8 cellular contexts compared by ENCODE assay signal in genomic region chr18:51211552-51211951, GRCh38. TPM values are rescaled to one million over a fixed set of nuclear protein-coding genes. Genes with fewer than 3 reads are reported as not detected.
DNase-seq lines count a peak whose midpoint lies in the region; ATAC-seq, FAIRE-seq and TF ChIP-seq lines count a peak whose summit lies in the region.

No MANE protein-coding gene starts in this region.

- no peak overlapping the region for H3K4me3 ChIP-seq in keratinocyte (ENCODE audit: control insufficient read depth in 2 of 3, extremely low read depth in 1 of 3, insufficient read depth in 2 of 3, low read depth in 1 of 3, low read length in 3 of 3)
- H3K4me3 ChIP-seq in OCI-LY7 (ENCODE audit: low read depth, low read length, poor library complexity, severe bottlenecking): no peak overlapping the region

- POLR2A ChIA-PET in OCI-LY7 (lab: Charles Lee): no interaction called here

- H3K9ac ChIP-seq in keratinocyte (ENCODE audit: control insufficient read depth, extremely low read depth, insufficient read depth, low read length): no peak overlapping the region

- H3K36me3 Mint-ChIP-seq in activated T-cell treated with anti-CD3 and anti-CD28 coated beads, Interleukin-2, amount 50 U/mL, for 4 hours (ENCODE audit: insufficient read depth): no peaks in the 10 kb centered on the region

- H4K20me1 ChIP-seq in keratinocyte (ENCODE audit: control insufficient read depth, extremely low read depth, insufficient read depth, low read length) (no peaks in the 10 kb centered on the region), OCI-LY7 (ENCODE audit: insufficient read depth, low read length) (no peaks in the 10 kb centered on the region)

- H2AFZ ChIP-seq in keratinocyte (ENCODE audit: control insufficient read depth, low read length): no peak overlapping the region
- H2AFZ ChIP-seq in OCI-LY7 (ENCODE audit: low read length): no peak overlapping the region

- H3K27me3 Mint-ChIP-seq in activated T-cell treated with anti-CD3 and anti-CD28 coated beads, Interleukin-2, amount 50 U/mL, for 4 hours (ENCODE audit: low read depth): no peaks in the 10 kb centered on the region

- no peak overlapping the region for H3K4me2 ChIP-seq in keratinocyte (ENCODE audit: control insufficient read depth, extremely low read depth, insufficient read depth, low read depth, low read length)
- H3K4me2 ChIP-seq in OCI-LY7 (ENCODE audit: low read length): no peak overlapping the region

- dilution Hi-C loops in keratinocyte (cut with MboI; ENCODE audit: extremely low pct_ligation_motif_present, low sequenced_read_pairs): no loop called here

- intact Hi-C loops in OCI-LY7 (cut with micrococcal nuclease; ENCODE audit: unreplicated experiment): no loop called here
- intact Hi-C loops in posterior cingulate gyrus (cut with DNase I): no loop called here

- CTCF ChIA-PET in OCI-LY7 (lab: Charles Lee; ENCODE audit: unreplicated experiment): no interaction called here

- H3K4me1 ChIP-seq in keratinocyte (ENCODE audit: control insufficient read depth, extremely low read depth, insufficient read depth, low read length) (no peaks in the 10 kb centered on the region), OCI-LY7 (ENCODE audit: insufficient read depth, low read length, poor library complexity, severe bottlenecking) (no peaks in the 10 kb centered on the region)

- H3K27ac ChIP-seq in keratinocyte (ENCODE audit: control insufficient read depth, insufficient read depth, low read length): no peak overlapping the region
- no peak overlapping the region for H3K27ac ChIP-seq in OCI-LY7 (ENCODE audit: low read depth, low read length, poor library complexity, severe bottlenecking)

- DNase-seq in GM03348 (ENCODE audit: low spot score) (peak; percentile 55), keratinocyte (ENCODE audit: low read depth, low spot score) (no peak), OCI-LY7 (ENCODE audit: low spot score) (no peak), posterior cingulate gyrus (no peak), NCI-H748 treated with DMSO at 0.1 percent for 48 hours (lab: John Stamatoyannopoulos, UW) (no peak)
- DNase-seq in activated T-cell treated with anti-CD3 and anti-CD28 coated beads, Interleukin-2, amount 50 U/mL, for 4 hours: no peak

- peaks cover 13% of the 10 kb centered on the region for H3K4me1 Mint-ChIP-seq in activated T-cell treated with anti-CD3 and anti-CD28 coated beads, Interleukin-2, amount 50 U/mL, for 4 hours (ENCODE audit: low read depth)

- no peak for TF ChIP-seq CTCF in keratinocyte (optimal IDR thresholded peaks at IDR 0.05 in 1 of 3, IDR thresholded peaks at IDR 0.05 in 1 of 3, conservative IDR thresholded peaks at IDR 0.05 in 1 of 3; ENCODE audit: extremely low read depth in 1 of 3, insufficient read depth in 2 of 3, low read length in 3 of 3)
- TF ChIP-seq CTCF in OCI-LY7 (conservative IDR thresholded peaks at IDR 0.05; ENCODE audit: low read length): no peak

- no TSS peak for BruUV-seq in OCI-LY7 (replicated peaks; lab: Mats Ljungman, UMichigan)

- H3K9me3 Mint-ChIP-seq in activated T-cell treated with anti-CD3 and anti-CD28 coated beads, Interleukin-2, amount 50 U/mL, for 4 hours: no peaks in the 10 kb centered on the region

- H3K9me2 ChIP-seq in OCI-LY7 (ENCODE audit: insufficient read depth, low read length): no peaks in the 10 kb centered on the region

- H3K9me1 ChIP-seq in keratinocyte (ENCODE audit: control insufficient read depth, extremely low read depth, insufficient read depth, low read length): no peaks in the 10 kb centered on the region

- H3K36me3 ChIP-seq in keratinocyte (ENCODE audit: control insufficient read depth in 2 of 2, extremely low read depth in 1 of 2, insufficient read depth in 2 of 2, low read length in 2 of 2) (no peaks in the 10 kb centered on the region), OCI-LY7 (ENCODE audit: insufficient read depth, low read length) (no peaks in the 10 kb centered on the region)

- ATAC-seq in GM21390 (IDR thresholded peaks at IDR 0.05; ENCODE audit: unreplicated experiment): peak; percentile 89
- ATAC-seq in HG03571 (IDR thresholded peaks at IDR 0.05; ENCODE audit: unreplicated experiment): peak; percentile 98
- ATAC-seq in activated T-cell treated with anti-CD3 and anti-CD28 coated beads, Interleukin-2, amount 50 U/mL, for 4 hours: peak; percentile 91 to 96

- FAIRE-seq in keratinocyte (lab: Jason Lieb, UNC): peak; percentile 48

- H3K4me3 Mint-ChIP-seq in activated T-cell treated with anti-CD3 and anti-CD28 coated beads, Interleukin-2, amount 50 U/mL, for 4 hours: no peak overlapping the region

- H3K9me3 ChIP-seq in keratinocyte (ENCODE audit: control insufficient read depth, low read depth, low read length) (no peaks in the 10 kb centered on the region), OCI-LY7 (ENCODE audit: low read length) (no peaks in the 10 kb centered on the region)

- no peaks in the 10 kb centered on the region for H3K27me3 ChIP-seq in keratinocyte (ENCODE audit: control insufficient read depth, extremely low read depth, insufficient read depth, low read length)

- H3K79me2 ChIP-seq in keratinocyte (ENCODE audit: control insufficient read depth, insufficient read depth, low read length) (no peaks in the 10 kb centered on the region), OCI-LY7 (ENCODE audit: insufficient read depth, low read depth, low read length) (no peaks in the 10 kb centered on the region)

RNA-seq across cellular contexts. Expression of gene MEX3C, which starts 14.1 kb away (rescaled TPM):
- 10 to 100 TPM; 67.4 to 89.2 (median 80.3) TPM for total RNA-seq in activated T-cell treated with anti-CD3 and anti-CD28 coated beads, Interleukin-2, amount 50 U/mL, for 4 hours
- 62.0 to 75.1 TPM (median 73.9 TPM) in 3 replicates for polyA plus RNA-seq in keratinocyte
- polyA plus RNA-seq in keratinocyte (2011; ENCODE audit: low read depth): 35.8 TPM
- polyA plus RNA-seq in keratinocyte (2011; cell fraction: cytosol; rRNA removed): 64.8 and 116 TPM in 2 replicates
- polyA plus RNA-seq in keratinocyte (2011; cell fraction: nucleus; rRNA removed): 72.4 and 74.0 TPM in 2 replicates
- 33.8 and 46.5 TPM in 2 replicates for polyA plus RNA-seq in keratinocyte (2012; ENCODE audit: low replicate concordance)
- 40.9 to 105 TPM (median 75.3 TPM) in 3 replicates for polyA minus RNA-seq in keratinocyte
- polyA minus RNA-seq in keratinocyte (2011; cell fraction: cytosol; rRNA and poly(A)+ RNA removed): 45.1 TPM
- polyA minus RNA-seq in keratinocyte (2011; cell fraction: nucleus; rRNA and poly(A)+ RNA removed): 29.0 and 59.2 TPM in 2 replicates
- 41.9 and 48.9 TPM in 2 replicates for total RNA-seq in OCI-LY7 (2014; rRNA removed; shearing (Covaris generic))
- 43.4 TPM in 2 replicates for total RNA-seq in OCI-LY7 (2022)
